In the genomic region with DNA sequence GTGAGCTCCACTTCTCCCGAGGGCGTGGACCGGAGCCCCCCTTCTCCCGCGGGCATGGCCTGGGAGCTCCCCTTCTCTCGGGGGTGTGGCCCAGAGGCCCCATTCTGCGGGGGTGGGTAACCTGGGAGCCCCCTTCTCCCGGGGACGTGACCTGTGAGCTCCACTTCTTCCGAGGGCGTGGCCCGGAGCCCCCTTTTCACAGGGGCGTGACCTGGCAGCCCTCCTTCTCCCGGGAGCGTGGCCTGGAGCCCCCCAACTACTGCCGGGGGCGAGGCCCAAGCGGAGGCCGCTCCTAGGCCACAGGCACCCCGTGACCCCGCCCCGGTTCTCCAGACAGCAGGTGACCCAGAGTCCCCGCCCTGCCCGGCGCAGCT, we compare ENCODE assay signal across 1 cellular context.
TF ChIP-seq lines count a peak whose summit lies in the region.

No MANE protein-coding gene starts in this region.

TF ChIP-seq in GM12878, 131 proteins besides CTCF, POLR2A, EP300 and RAD21 (continued from another document):
- TF ChIP-seq TAF1 (IDR thresholded peaks at IDR 0.05; ENCODE audit: borderline replicate concordance, low read depth, low read length) (no peak), SUZ12 (IDR thresholded peaks at IDR 0.05; ENCODE audit: unreplicated experiment) (no peak), EGR1 (IDR thresholded peaks at IDR 0.05; ENCODE audit: borderline replicate concordance in 1 of 2, low read depth in 2 of 2, low read length in 2 of 2) (peak in 1 of 2 experiments; percentile 65; a peak in 1 of 3 replicates), NR2F1 (conservative IDR thresholded peaks at IDR 0.05) (no peak), SREBF2 (IDR thresholded peaks at IDR 0.05; ENCODE audit: low read length) (no peak), LARP7 (IDR thresholded peaks at IDR 0.05) (0 out of 2 replicates have a peak, but pooled peaks have one; percentile 43), JUNB (IDR thresholded peaks at IDR 0.05) (no peak), MYC (IDR thresholded peaks at IDR 0.05; ENCODE audit: insufficient read depth, insufficient read length, insufficient replicate concordance, low read length, severe bottlenecking) (no peak), POU2F2 (IDR thresholded peaks at IDR 0.05; ENCODE audit: borderline replicate concordance, low read depth, low read length) (no peak; the same call in 2 of the 3 replicates), SMAD5 (IDR thresholded peaks at IDR 0.05; ENCODE audit: low read depth) (no peak), ETV6 (conservative IDR thresholded peaks at IDR 0.05 in 1 of 2, IDR thresholded peaks at IDR 0.05 in 1 of 2; ENCODE audit: borderline replicate concordance in 1 of 2, low read depth in 1 of 2) (no peak), SREBF1 (IDR thresholded peaks at IDR 0.05; ENCODE audit: low read length) (no peak)
- TF ChIP-seq, protein P1, sequence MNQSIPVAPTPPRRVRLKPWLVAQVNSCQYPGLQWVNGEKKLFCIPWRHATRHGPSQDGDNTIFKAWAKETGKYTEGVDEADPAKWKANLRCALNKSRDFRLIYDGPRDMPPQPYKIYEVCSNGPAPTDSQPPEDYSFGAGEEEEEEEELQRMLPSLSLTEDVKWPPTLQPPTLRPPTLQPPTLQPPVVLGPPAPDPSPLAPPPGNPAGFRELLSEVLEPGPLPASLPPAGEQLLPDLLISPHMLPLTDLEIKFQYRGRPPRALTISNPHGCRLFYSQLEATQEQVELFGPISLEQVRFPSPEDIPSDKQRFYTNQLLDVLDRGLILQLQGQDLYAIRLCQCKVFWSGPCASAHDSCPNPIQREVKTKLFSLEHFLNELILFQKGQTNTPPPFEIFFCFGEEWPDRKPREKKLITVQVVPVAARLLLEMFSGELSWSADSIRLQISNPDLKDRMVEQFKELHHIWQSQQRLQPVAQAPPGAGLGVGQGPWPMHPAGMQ (IDR thresholded peaks at IDR 0.05; ENCODE audit: borderline replicate concordance), result no peak
- TF ChIP-seq, protein P2, sequence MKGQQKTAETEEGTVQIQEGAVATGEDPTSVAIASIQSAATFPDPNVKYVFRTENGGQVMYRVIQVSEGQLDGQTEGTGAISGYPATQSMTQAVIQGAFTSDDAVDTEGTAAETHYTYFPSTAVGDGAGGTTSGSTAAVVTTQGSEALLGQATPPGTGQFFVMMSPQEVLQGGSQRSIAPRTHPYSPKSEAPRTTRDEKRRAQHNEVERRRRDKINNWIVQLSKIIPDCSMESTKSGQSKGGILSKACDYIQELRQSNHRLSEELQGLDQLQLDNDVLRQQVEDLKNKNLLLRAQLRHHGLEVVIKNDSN (IDR thresholded peaks at IDR 0.05; ENCODE audit: borderline replicate concordance, extremely low read length, insufficient read depth, low read depth, low read length), result no peak
